In genomic region chr9:122929803-122930354, GRCh38 we compare ENCODE assay signal across 15 cellular contexts. TPM values are rescaled to one million over a fixed set of nuclear protein-coding genes. Genes with fewer than 3 reads are reported as not detected.
DNase-seq lines count a peak whose midpoint lies in the region; ATAC-seq, FAIRE-seq and TF ChIP-seq lines count a peak whose summit lies in the region.
"Had no signal": no experiment of that assay in that cellular context is flagged by ENCODE, and none has a peak within 500 bp of the region (broad histone marks: within the 10 kb centered on the region; RNA-seq: fewer than 3 reads in every experiment).

No MANE protein-coding gene starts in this region.

- in situ Hi-C loops in HepG2 (cut with HindIII; ENCODE audit: extremely low pct_ligation_motif_present, low pct_unique_long_range_greater_than_20kb): no loop called here

- H2AFZ ChIP-seq in HepG2 (ENCODE audit: low read length) (no peak overlapping the region), PC-3 (ENCODE audit: low read length) (no peak overlapping the region)

- no peak overlapping the region for H3K27ac ChIP-seq in HepG2 (ENCODE audit: extremely low read length, insufficient read depth, low read length)
- no peak overlapping the region for H3K27ac ChIP-seq in right lobe of liver
- H3K27ac ChIP-seq in PC-3 (ENCODE audit: low read length): no peak overlapping the region

- H3K4me1 ChIP-seq in HepG2 (ENCODE audit: insufficient read depth, low read length) (peaks cover 27% of the 10 kb centered on the region), right lobe of liver (peaks cover 0 to 21% (median 9%) of the 10 kb centered on the region in 4 donors), PC-3 (ENCODE audit: insufficient read depth, low read length) (peaks cover 23% of the 10 kb centered on the region)

- no peak for TF ChIP-seq POLR2A in HepG2 (IDR thresholded peaks at IDR 0.05; ENCODE audit: insufficient read depth in 1 of 2, low read depth in 2 of 2, low read length in 2 of 2)
- TF ChIP-seq POLR2A in right lobe of liver (IDR thresholded peaks at IDR 0.05): no peak

- CTCF ChIA-PET in HepG2 (lab: Yijun Ruan, JAX; ENCODE audit: low intra/inter-chr PET ratio, low total read pairs): no interaction called here
- CTCF ChIA-PET in PC-3 (lab: Charles Lee): interaction anchor here (0.5 kb wide), 1 partner anchor 102 kb away, joined by 3 read pairs; the partner anchor contains the start of gene PDCL

- no peaks in the 10 kb centered on the region; a peak in 1 of 5 replicates for H3K27me3 ChIP-seq in HepG2 (ENCODE audit: control insufficient read depth in 1 of 2, insufficient read depth in 2 of 2, low read length in 2 of 2)
- H3K27me3 ChIP-seq in right lobe of liver: no peaks in the 10 kb centered on the region
- H3K27me3 ChIP-seq in PC-3 (ENCODE audit: low read length): no peaks in the 10 kb centered on the region
- H3K27me3 ChIP-seq: neutrophil, uterus had no signal

- intact Hi-C loops in HepG2 (cut with micrococcal nuclease; ENCODE audit: unreplicated experiment) (loop anchor here (2.0 kb wide), 1 partner anchor 17 kb away; the partner anchor contains the start of gene ZBTB6), right lobe of liver (cut with DNase I) (no loop called here), PC-3 (cut with micrococcal nuclease) (loop anchor here (5.0 kb wide), 1 partner anchor 62 kb away; no protein-coding TSS in a partner anchor)

- H3K9me2 ChIP-seq in PC-3 (replicated peaks; ENCODE audit: low read length): no peaks in the 10 kb centered on the region

- TF ChIP-seq EP300 in HepG2 (IDR thresholded peaks at IDR 0.05; ENCODE audit: low read depth in 2 of 2, low read length in 2 of 2) (no peak), HepG2 (CRISPR knock-in tag; IDR thresholded peaks at IDR 0.05; ENCODE audit: borderline replicate concordance) (no peak)

- TF ChIP-seq CTCF in HepG2 (CRISPR knock-in tag; IDR thresholded peaks at IDR 0.05) (no peak), right lobe of liver (IDR thresholded peaks at IDR 0.05) (no peak), PC-3 (conservative IDR thresholded peaks at IDR 0.05; ENCODE audit: low read depth, low read length) (no peak), foreskin fibroblast (IDR thresholded peaks at IDR 0.05; ENCODE audit: low read depth, low read length) (no peak)

- H3K4me3 ChIP-seq in HepG2 (replicated peaks in 1 of 3; ENCODE audit: insufficient read depth in 1 of 3, low read depth in 2 of 3, low read length in 3 of 3): peak overlapping the region; percentile 72 to 99 (median 85); a peak in 3 of 6 replicates
- no peak overlapping the region for H3K4me3 ChIP-seq in right lobe of liver
- H3K4me3 ChIP-seq in PC-3 (ENCODE audit: low read length): peak overlapping the region; percentile 81; the same call in 1 of the 2 replicates
- peak overlapping the region; percentile 65 to 83 for H3K4me3 ChIP-seq in foreskin fibroblast (ENCODE audit: low read depth in 1 of 2, low read length in 2 of 2)

- H4K20me1 ChIP-seq in HepG2 (ENCODE audit: insufficient read depth, low read length) (no peaks in the 10 kb centered on the region), PC-3 (ENCODE audit: low read length) (no peaks in the 10 kb centered on the region)

- BruUV-seq in HepG2 (replicated peaks; lab: Mats Ljungman, UMichigan) (no TSS peak), PC-3 (replicated peaks; lab: Mats Ljungman, UMichigan) (no TSS peak)

- peak overlapping the region; percentile 92; the same call in 1 of the 2 replicates for H3K9ac ChIP-seq in HepG2 (ENCODE audit: insufficient read depth, low read depth, low read length)
- H3K9ac ChIP-seq in PC-3 (ENCODE audit: low read length): no peak overlapping the region

- no peaks in the 10 kb centered on the region for H3F3A ChIP-seq in PC-3 (ENCODE audit: low read length, unreplicated experiment)

- no peak for FAIRE-seq in HepG2 (lab: Jason Lieb, UNC)

- no peaks in the 10 kb centered on the region for H3K9me3 ChIP-seq in HepG2 (ENCODE audit: low read length)
- no peaks in the 10 kb centered on the region for H3K9me3 ChIP-seq in right lobe of liver
- H3K9me3 ChIP-seq in PC-3 (ENCODE audit: low read length): no peaks in the 10 kb centered on the region
- H3K9me3 ChIP-seq: neutrophil, uterus had no signal

- H3K4me2 ChIP-seq in HepG2 (ENCODE audit: low read depth, low read length): peak overlapping the region; percentile 86
- peak overlapping the region; percentile 81 for H3K4me2 ChIP-seq in PC-3 (ENCODE audit: low read length)

- WGBS in HepG2 (ENCODE audit: low lambda C conversion rate): 91% methylated on average over 1 of the region's 1 CpG
- 60% methylated on average over 1 of the region's 1 CpG for WGBS in right lobe of liver (ENCODE audit: insufficient coverage, low coverage, low lambda C conversion rate, missing lambda C conversion rate)

- no peak for TF ChIP-seq RAD21 in HepG2 (CRISPR knock-in tag; IDR thresholded peaks at IDR 0.05)

- no peak for ATAC-seq in HepG2
- no peak for ATAC-seq in right lobe of liver
- no peak for ATAC-seq in PC-3
- ATAC-seq in HG02678 (IDR thresholded peaks at IDR 0.05; ENCODE audit: unreplicated experiment): no peak
- ATAC-seq in GM19463 (IDR thresholded peaks at IDR 0.05; ENCODE audit: unreplicated experiment): no peak
- no peak for ATAC-seq in GM19395 (IDR thresholded peaks at IDR 0.05; ENCODE audit: unreplicated experiment)

- POLR2A ChIA-PET in HepG2 (lab: Yijun Ruan, JAX) (interaction anchor here (0.9 to 1.4 kb wide), 2 partner anchors 11 to 17 kb away, joined by 7 to 9 read pairs; partner anchors contain the start of genes RABGAP1 and ZBTB6), PC-3 (lab: Charles Lee; ENCODE audit: unreplicated experiment) (interaction anchor here (0.6 kb wide), 1 partner anchor 11 kb away, joined by 3 read pairs; no protein-coding TSS in a partner anchor)

- no peaks in the 10 kb centered on the region for H3K36me3 ChIP-seq in HepG2 (replicated peaks in 1 of 2; ENCODE audit: control insufficient read depth in 1 of 2, insufficient read depth in 2 of 2, low read length in 2 of 2)
- no peaks in the 10 kb centered on the region for H3K36me3 ChIP-seq in right lobe of liver
- H3K36me3 ChIP-seq in PC-3 (ENCODE audit: low read depth, low read length): no peaks in the 10 kb centered on the region
- H3K36me3 ChIP-seq: neutrophil, uterus had no signal

- DNase-seq in HepG2 (ENCODE audit: low spot score): no peak
- no peak for DNase-seq in right lobe of liver
- DNase-seq in PC-3: no peak
- no peak for DNase-seq in foreskin fibroblast
- DNase-seq in stimulated activated CD4-positive, alpha-beta T cell treated with anti-CD3 and anti-CD28 coated beads, Interleukin-4, amount 100 ng/mL, for 4 hours: no peak
- DNase-seq: activated effector memory CD4-positive, alpha-beta T cell treated with anti-CD3 and anti-CD28 coated beads, Interleukin-2, amount 50 U/mL, for 16 hours; HCEC 1CT; NCI-H1105 treated with DMSO at 0.1 percent for 48 hours; NCI-H226; OCI-M1; uterus had no signal

- peaks cover 59% of the 10 kb centered on the region for H3K79me2 ChIP-seq in HepG2 (ENCODE audit: insufficient read depth, low read length)
- peaks cover 76% of the 10 kb centered on the region for H3K79me2 ChIP-seq in PC-3 (ENCODE audit: low read length)

RNA-seq across cellular contexts. Expression of gene ZBTB26, which starts 1.4 kb away (rescaled TPM):
- total RNA-seq in HepG2 (2016; rRNA removed; fragmentation: Illumina TruSeq; extraction: Trizol) (4.5 and 5.6 TPM in 2 replicates), right lobe of liver (1 to 10 TPM; 1.2 to 2.3 (median 1.4) TPM), PC-3 (2014; rRNA removed) (1.5 and 1.6 TPM in 2 replicates)
- total RNA-seq in HepG2 (2016; cell fraction: cytosol; rRNA removed; fragmentation: Illumina TruSeq; extraction: Trizol; ENCODE audit: low read depth): 0.91 and 1.1 TPM in 2 replicates
- 3.7 and 5.1 TPM in 2 replicates for total RNA-seq in HepG2 (2016; cell fraction: insoluble cytoplasmic fraction; rRNA removed; fragmentation: Illumina TruSeq; extraction: Trizol)
- 5.1 and 5.8 TPM in 2 replicates for total RNA-seq in HepG2 (2016; cell fraction: membrane; rRNA removed; fragmentation: Illumina TruSeq; extraction: Trizol)
- 7.5 and 7.6 TPM in 2 replicates for total RNA-seq in HepG2 (2016; cell fraction: nucleus; rRNA removed; fragmentation: Illumina TruSeq; extraction: Trizol)
- polyA plus RNA-seq in HepG2 (2011; rRNA removed): 7.6 and 8.6 TPM in 2 replicates
- polyA plus RNA-seq in HepG2 (2011; cell fraction: cytosol; rRNA removed): 3.1 and 4.8 TPM in 2 replicates
- polyA plus RNA-seq in HepG2 (2011; cell fraction: nucleus; rRNA removed): 11.5 and 14.4 TPM in 2 replicates
- polyA plus RNA-seq in HepG2 (2012): 6.4 and 7.2 TPM in 2 replicates
- 1.0 and 1.1 TPM in 2 replicates for polyA plus RNA-seq in HepG2 (2016; cell fraction: cytosol; fragmentation: Illumina TruSeq; extraction: Trizol; ENCODE audit: low read depth)
- 5.4 and 6.1 TPM in 2 replicates for polyA plus RNA-seq in HepG2 (2016; cell fraction: insoluble cytoplasmic fraction; fragmentation: Illumina TruSeq; extraction: Trizol; ENCODE audit: low read depth)
- polyA plus RNA-seq in HepG2 (2016; cell fraction: membrane; fragmentation: Illumina TruSeq; extraction: Trizol; ENCODE audit: low read depth): 3.6 and 4.2 TPM in 2 replicates
- polyA plus RNA-seq in HepG2 (2016; cell fraction: nucleus; fragmentation: Illumina TruSeq; extraction: Trizol; ENCODE audit: insufficient read depth, low read depth): 14.7 and 15.0 TPM in 2 replicates
- 3.1 and 7.6 TPM in 2 replicates for polyA minus RNA-seq in HepG2 (2011; rRNA and poly(A)+ RNA removed; ENCODE audit: low replicate concordance)
- polyA minus RNA-seq in HepG2 (2011; cell fraction: cytosol; rRNA and poly(A)+ RNA removed): 5.6 TPM in 2 replicates
- 9.1 and 14.3 TPM in 2 replicates for polyA minus RNA-seq in HepG2 (2011; cell fraction: nucleus; rRNA and poly(A)+ RNA removed)

RNA-seq across cellular contexts. Expression of gene RABGAP1, which starts 10.9 kb away (rescaled TPM):
- total RNA-seq in HepG2 (2016; rRNA removed; fragmentation: Illumina TruSeq; extraction: Trizol) (19.1 and 26.4 TPM in 2 replicates), right lobe of liver (10 to 100 TPM; 11.4 to 15.4 (median 13.5) TPM), PC-3 (2014; rRNA removed) (12.7 and 16.5 TPM in 2 replicates)
- total RNA-seq in HepG2 (2016; cell fraction: cytosol; rRNA removed; fragmentation: Illumina TruSeq; extraction: Trizol; ENCODE audit: low read depth): 13.4 and 16.4 TPM in 2 replicates
- 18.5 and 25.1 TPM in 2 replicates for total RNA-seq in HepG2 (2016; cell fraction: insoluble cytoplasmic fraction; rRNA removed; fragmentation: Illumina TruSeq; extraction: Trizol)
- total RNA-seq in HepG2 (2016; cell fraction: membrane; rRNA removed; fragmentation: Illumina TruSeq; extraction: Trizol): 19.5 and 22.5 TPM in 2 replicates
- 33.3 and 38.0 TPM in 2 replicates for total RNA-seq in HepG2 (2016; cell fraction: nucleus; rRNA removed; fragmentation: Illumina TruSeq; extraction: Trizol)
- polyA plus RNA-seq in HepG2 (2011; rRNA removed): 16.8 and 19.3 TPM in 2 replicates
- 8.0 and 11.1 TPM in 2 replicates for polyA plus RNA-seq in HepG2 (2011; cell fraction: cytosol; rRNA removed)
- polyA plus RNA-seq in HepG2 (2011; cell fraction: nucleus; rRNA removed): 15.5 and 22.2 TPM in 2 replicates
- polyA plus RNA-seq in HepG2 (2012): 16.9 and 17.8 TPM in 2 replicates
- 1.2 TPM in 2 replicates for polyA plus RNA-seq in HepG2 (2016; cell fraction: cytosol; fragmentation: Illumina TruSeq; extraction: Trizol; ENCODE audit: low read depth)
- polyA plus RNA-seq in HepG2 (2016; cell fraction: insoluble cytoplasmic fraction; fragmentation: Illumina TruSeq; extraction: Trizol; ENCODE audit: low read depth): 20.9 and 23.3 TPM in 2 replicates
- polyA plus RNA-seq in HepG2 (2016; cell fraction: membrane; fragmentation: Illumina TruSeq; extraction: Trizol; ENCODE audit: low read depth): 2.6 and 3.4 TPM in 2 replicates
- 24.6 and 27.5 TPM in 2 replicates for polyA plus RNA-seq in HepG2 (2016; cell fraction: nucleus; fragmentation: Illumina TruSeq; extraction: Trizol; ENCODE audit: insufficient read depth, low read depth)
- polyA minus RNA-seq in HepG2 (2011; rRNA and poly(A)+ RNA removed; ENCODE audit: low replicate concordance): 39.8 and 70.5 TPM in 2 replicates
- polyA minus RNA-seq in HepG2 (2011; cell fraction: cytosol; rRNA and poly(A)+ RNA removed): 18.6 and 22.6 TPM in 2 replicates
- polyA minus RNA-seq in HepG2 (2011; cell fraction: nucleus; rRNA and poly(A)+ RNA removed): 105 and 133 TPM in 2 replicates

RNA-seq across cellular contexts. Expression of gene ZBTB6, which starts 16.8 kb away (rescaled TPM):
- total RNA-seq in HepG2 (2016; rRNA removed; fragmentation: Illumina TruSeq; extraction: Trizol) (7.1 and 12.1 TPM in 2 replicates), right lobe of liver (1 to 10 TPM; 2.2 to 4.3 (median 2.7) TPM), PC-3 (2014; rRNA removed) (4.4 and 4.7 TPM in 2 replicates)
- total RNA-seq in HepG2 (2016; cell fraction: cytosol; rRNA removed; fragmentation: Illumina TruSeq; extraction: Trizol; ENCODE audit: low read depth): 0.71 and 0.79 TPM in 2 replicates
- 7.5 and 12.8 TPM in 2 replicates for total RNA-seq in HepG2 (2016; cell fraction: insoluble cytoplasmic fraction; rRNA removed; fragmentation: Illumina TruSeq; extraction: Trizol)
- total RNA-seq in HepG2 (2016; cell fraction: membrane; rRNA removed; fragmentation: Illumina TruSeq; extraction: Trizol): 4.7 and 5.8 TPM in 2 replicates
- 8.0 and 8.5 TPM in 2 replicates for total RNA-seq in HepG2 (2016; cell fraction: nucleus; rRNA removed; fragmentation: Illumina TruSeq; extraction: Trizol)
- polyA plus RNA-seq in HepG2 (2011; rRNA removed): 3.1 and 3.7 TPM in 2 replicates
- 1.4 and 2.4 TPM in 2 replicates for polyA plus RNA-seq in HepG2 (2011; cell fraction: cytosol; rRNA removed)
- 1.4 and 1.7 TPM in 2 replicates for polyA plus RNA-seq in HepG2 (2011; cell fraction: nucleus; rRNA removed)
- 4.6 and 5.1 TPM in 2 replicates for polyA plus RNA-seq in HepG2 (2012)
- 0.24 and 0.41 TPM in 2 replicates for polyA plus RNA-seq in HepG2 (2016; cell fraction: cytosol; fragmentation: Illumina TruSeq; extraction: Trizol; ENCODE audit: low read depth)
- 7.6 and 8.7 TPM in 2 replicates for polyA plus RNA-seq in HepG2 (2016; cell fraction: insoluble cytoplasmic fraction; fragmentation: Illumina TruSeq; extraction: Trizol; ENCODE audit: low read depth)
- polyA plus RNA-seq in HepG2 (2016; cell fraction: membrane; fragmentation: Illumina TruSeq; extraction: Trizol; ENCODE audit: low read depth): 1.8 and 2.0 TPM in 2 replicates
- 5.8 and 6.5 TPM in 2 replicates for polyA plus RNA-seq in HepG2 (2016; cell fraction: nucleus; fragmentation: Illumina TruSeq; extraction: Trizol; ENCODE audit: insufficient read depth, low read depth)
- polyA minus RNA-seq in HepG2 (2011; rRNA and poly(A)+ RNA removed; ENCODE audit: low replicate concordance): 3.1 and 9.0 TPM in 2 replicates
- 4.4 and 5.2 TPM in 2 replicates for polyA minus RNA-seq in HepG2 (2011; cell fraction: cytosol; rRNA and poly(A)+ RNA removed)
- polyA minus RNA-seq in HepG2 (2011; cell fraction: nucleus; rRNA and poly(A)+ RNA removed): 12.3 and 14.2 TPM in 2 replicates

RNA-seq across cellular contexts. Expression of gene RC3H2, which starts 24.7 kb away (rescaled TPM):
- 36.4 and 42.5 TPM in 2 replicates for total RNA-seq in HepG2 (2016; rRNA removed; fragmentation: Illumina TruSeq; extraction: Trizol)
- 65.6 and 66.4 TPM in 2 replicates for total RNA-seq in HepG2 (2016; cell fraction: cytosol; rRNA removed; fragmentation: Illumina TruSeq; extraction: Trizol; ENCODE audit: low read depth)
- 36.3 and 43.9 TPM in 2 replicates for total RNA-seq in HepG2 (2016; cell fraction: insoluble cytoplasmic fraction; rRNA removed; fragmentation: Illumina TruSeq; extraction: Trizol)
- total RNA-seq in HepG2 (2016; cell fraction: membrane; rRNA removed; fragmentation: Illumina TruSeq; extraction: Trizol): 72.8 and 85.3 TPM in 2 replicates
- 23.9 and 31.0 TPM in 2 replicates for total RNA-seq in HepG2 (2016; cell fraction: nucleus; rRNA removed; fragmentation: Illumina TruSeq; extraction: Trizol)
- 20.3 and 21.0 TPM in 2 replicates for polyA plus RNA-seq in HepG2 (2011; rRNA removed)
- polyA plus RNA-seq in HepG2 (2011; cell fraction: cytosol; rRNA removed): 10.8 and 15.8 TPM in 2 replicates
- 15.4 and 17.1 TPM in 2 replicates for polyA plus RNA-seq in HepG2 (2011; cell fraction: nucleus; rRNA removed)
- polyA plus RNA-seq in HepG2 (2012): 15.7 and 18.2 TPM in 2 replicates
- polyA plus RNA-seq in HepG2 (2016; cell fraction: cytosol; fragmentation: Illumina TruSeq; extraction: Trizol; ENCODE audit: low read depth): 56.4 and 58.0 TPM in 2 replicates
- 19.2 and 20.4 TPM in 2 replicates for polyA plus RNA-seq in HepG2 (2016; cell fraction: insoluble cytoplasmic fraction; fragmentation: Illumina TruSeq; extraction: Trizol; ENCODE audit: low read depth)
- 45.4 and 46.9 TPM in 2 replicates for polyA plus RNA-seq in HepG2 (2016; cell fraction: membrane; fragmentation: Illumina TruSeq; extraction: Trizol; ENCODE audit: low read depth)
- 23.5 and 27.5 TPM in 2 replicates for polyA plus RNA-seq in HepG2 (2016; cell fraction: nucleus; fragmentation: Illumina TruSeq; extraction: Trizol; ENCODE audit: insufficient read depth, low read depth)
- 64.1 and 186 TPM in 2 replicates for polyA minus RNA-seq in HepG2 (2011; rRNA and poly(A)+ RNA removed; ENCODE audit: low replicate concordance)
- 41.2 and 49.7 TPM in 2 replicates for polyA minus RNA-seq in HepG2 (2011; cell fraction: cytosol; rRNA and poly(A)+ RNA removed)
- polyA minus RNA-seq in HepG2 (2011; cell fraction: nucleus; rRNA and poly(A)+ RNA removed): 55.0 and 73.7 TPM in 2 replicates
- 10 to 100 TPM; 14.1 to 20.7 (median 19.4) TPM for total RNA-seq in right lobe of liver
- total RNA-seq in PC-3 (2014; rRNA removed): 18.0 and 23.0 TPM in 2 replicates

Comparison
In these comparisons a context has a peak if more than half of its experiments do, and no peak if none do; other contexts are left out.
1. H3K4me3 ChIP-seq: peak in HepG2 (3 of 3), PC-3 (single experiment) and foreskin fibroblast (2 of 2); none in right lobe of liver (0 of 3).
2. intact Hi-C loops: an anchor here in HepG2 (2.0 kb wide) and PC-3 (5.0 kb wide); none called in right lobe of liver.